In the genomic region with DNA sequence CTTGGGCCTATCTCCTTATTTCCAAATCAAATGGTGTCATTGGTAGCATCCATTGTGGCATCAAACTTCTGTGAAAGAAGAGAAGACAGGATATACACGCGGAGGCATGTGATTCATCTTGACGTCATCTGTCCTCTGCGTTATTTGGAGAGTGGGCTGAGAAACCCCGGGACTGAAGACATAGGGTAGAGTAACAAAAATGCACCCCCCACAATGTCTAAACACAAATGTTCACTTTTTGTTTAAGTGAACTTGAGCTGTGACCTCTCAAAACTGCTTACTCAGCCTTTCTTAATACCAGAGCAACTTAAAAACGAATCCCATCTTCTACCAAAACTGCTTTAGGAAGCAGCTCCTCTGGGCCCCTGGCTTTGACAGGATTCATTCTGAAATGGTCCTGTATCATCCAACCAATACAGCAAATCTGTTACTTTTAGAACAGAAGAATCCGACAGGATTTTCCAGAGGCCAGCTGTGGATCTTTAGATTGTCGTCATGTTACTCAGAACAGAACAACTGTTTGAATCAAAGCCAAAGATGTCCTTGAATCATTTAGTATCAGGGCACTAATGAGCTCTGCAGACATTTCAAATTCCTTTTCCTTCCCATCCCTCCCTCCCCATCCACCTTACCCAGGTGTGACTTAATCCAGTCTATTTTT, we compare ENCODE assay signal across 27 cellular contexts.
DNase-seq lines count a peak whose midpoint lies in the region; ATAC-seq and TF ChIP-seq lines count a peak whose summit lies in the region.
"Had no signal": no experiment of that assay in that cellular context is flagged by ENCODE, and none has a peak within 500 bp of the region (broad histone marks: within the 10 kb centered on the region; RNA-seq: fewer than 3 reads in every experiment).

No MANE protein-coding gene starts in this region.

- H3K79me2 ChIP-seq in Karpas-422 (ENCODE audit: low read length): no peaks in the 10 kb centered on the region

- no peaks in the 10 kb centered on the region for H4K20me1 ChIP-seq in Karpas-422 (ENCODE audit: insufficient read depth, low read depth, low read length)

- peak; percentile 74 for DNase-seq in Daoy (ENCODE audit: low read depth)
- peak; percentile 59 to 82 for DNase-seq in SJCRH30
- DNase-seq in fibroblast of gingiva (ENCODE audit: low read depth): peak; percentile 25
- DNase-seq in nephron progenitor cell: no peak
- no peak for DNase-seq in activated CD4-positive, alpha-beta T cell treated with anti-CD3 and anti-CD28 coated beads for 48 hours
- DNase-seq in Karpas-422: no peak
- DNase-seq in heart right ventricle: no peak
- DNase-seq in CD4-positive, alpha-beta memory T cell: no peak
- DNase-seq: activated CD8-positive, alpha-beta memory T cell treated with anti-CD3 and anti-CD28 coated beads for 24 hours; activated T-cell treated with anti-CD3 and anti-CD28 coated beads, Interleukin-2, amount 50 U/mL, for 72 hours; DMS79 treated with DMSO at 0.1 percent for 48 hours; dorsolateral prefrontal cortex; immature natural killer cell; KBM-7; lower lobe of right lung; natural killer cell; NCI-H1092; NCI-H526; SHP77 treated with DMSO at 0.1 percent for 48 hours; T-helper 17 cell; testis had no signal

- H3K27ac ChIP-seq in SJCRH30 (peak overlapping the region; percentile 75), Karpas-422 (ENCODE audit: low read length) (no peak overlapping the region), heart right ventricle (no peak overlapping the region)
- no peak overlapping the region for H3K27ac ChIP-seq in CD4-positive, alpha-beta memory T cell (ENCODE audit: low read depth, low read length)
- H3K27ac ChIP-seq: breast epithelium, dorsolateral prefrontal cortex, epithelial cell of prostate, HL-60, lower lobe of right lung, testis had no signal

- H3K27me3 ChIP-seq in SJCRH30: peaks cover 3% of the 10 kb centered on the region; the same call in 1 of the 2 replicates
- no peaks in the 10 kb centered on the region for H3K27me3 ChIP-seq in Karpas-422 (ENCODE audit: low read length)
- H3K27me3 ChIP-seq in heart right ventricle: no peaks in the 10 kb centered on the region
- H3K27me3 ChIP-seq in CD4-positive, alpha-beta memory T cell (ENCODE audit: insufficient read depth, low read length): no peaks in the 10 kb centered on the region
- H3K27me3 ChIP-seq: breast epithelium, dorsolateral prefrontal cortex, testis had no signal

- H3K4me3 Mint-ChIP-seq in nephron progenitor cell: no peak overlapping the region
- no peak overlapping the region for H3K4me3 Mint-ChIP-seq in CD4-positive, alpha-beta memory T cell
- H3K4me3 Mint-ChIP-seq: activated naive CD4-positive, alpha-beta T cell treated with anti-CD3 and anti-CD28 coated beads, Interleukin-2, amount 50 U/mL, for 24 hours; activated T-cell treated with anti-CD3 and anti-CD28 coated beads, Interleukin-2, amount 50 U/mL, for 72 hours; immature natural killer cell; natural killer cell; stimulated activated effector memory CD8-positive, alpha-beta T cell treated with anti-CD3 and anti-CD28 coated beads, Interleukin-12 subunit alpha, Interleukin-12 subunit beta, amount 100 ng/mL, for 72 hours; T-helper 17 cell had no signal

- TF ChIP-seq CTCF in nephron progenitor cell (IDR thresholded peaks at IDR 0.05) (no peak), heart right ventricle (IDR thresholded peaks at IDR 0.05) (no peak)

- ATAC-seq in heart right ventricle: no peak
- ATAC-seq: activated T-cell treated with anti-CD3 and anti-CD28 coated beads, Interleukin-2, amount 50 U/mL, for 72 hours; lower lobe of right lung; natural killer cell; stimulated activated effector memory CD8-positive, alpha-beta T cell treated with anti-CD3 and anti-CD28 coated beads, Interleukin-12 subunit alpha, Interleukin-12 subunit beta, amount 100 ng/mL, for 72 hours; T-helper 17 cell had no signal

- H3K9me3 ChIP-seq in SJCRH30 (replicated peaks): no peaks in the 10 kb centered on the region
- no peaks in the 10 kb centered on the region for H3K9me3 ChIP-seq in Karpas-422 (ENCODE audit: low read length)
- peaks cover 0 to 11% (median 0%) of the 10 kb centered on the region in 11 donors for H3K9me3 ChIP-seq in heart right ventricle
- H3K9me3 ChIP-seq in CD4-positive, alpha-beta memory T cell (ENCODE audit: control insufficient read depth in 1 of 2, low read length in 2 of 2): no peaks in the 10 kb centered on the region
- H3K9me3 ChIP-seq: lower lobe of right lung, testis had no signal

- POLR2A ChIA-PET in CD4-positive, alpha-beta memory T cell (lab: Charles Lee; ENCODE audit: partially characterized antibody): no interaction called here

- H3K9me3 Mint-ChIP-seq in nephron progenitor cell: no peaks in the 10 kb centered on the region
- H3K9me3 Mint-ChIP-seq in CD4-positive, alpha-beta memory T cell: peaks cover 0 to 18% (median 8%) of the 10 kb centered on the region in 8 donors
- H3K9me3 Mint-ChIP-seq: activated naive CD4-positive, alpha-beta T cell treated with anti-CD3 and anti-CD28 coated beads, Interleukin-2, amount 50 U/mL, for 24 hours; activated T-cell treated with anti-CD3 and anti-CD28 coated beads, Interleukin-2, amount 50 U/mL, for 72 hours; natural killer cell had no signal

- H3K4me1 Mint-ChIP-seq in nephron progenitor cell: peaks cover 13% of the 10 kb centered on the region
- no peaks in the 10 kb centered on the region for H3K4me1 Mint-ChIP-seq in CD4-positive, alpha-beta memory T cell
- H3K4me1 Mint-ChIP-seq: activated naive CD4-positive, alpha-beta T cell treated with anti-CD3 and anti-CD28 coated beads, Interleukin-2, amount 50 U/mL, for 24 hours; immature natural killer cell; natural killer cell; stimulated activated effector memory CD8-positive, alpha-beta T cell treated with anti-CD3 and anti-CD28 coated beads, Interleukin-12 subunit alpha, Interleukin-12 subunit beta, amount 100 ng/mL, for 72 hours; T-helper 17 cell had no signal

- H3K9ac ChIP-seq in Karpas-422 (ENCODE audit: low read length): no peak overlapping the region

- H3K36me3 ChIP-seq in SJCRH30 (no peaks in the 10 kb centered on the region), Karpas-422 (ENCODE audit: insufficient read depth, low read length) (no peaks in the 10 kb centered on the region), heart right ventricle (no peaks in the 10 kb centered on the region)
- H3K36me3 ChIP-seq in CD4-positive, alpha-beta memory T cell (ENCODE audit: insufficient read depth, low read length): no peaks in the 10 kb centered on the region
- H3K36me3 ChIP-seq: breast epithelium, lower lobe of right lung had no signal

- H2AFZ ChIP-seq in Karpas-422 (ENCODE audit: low read length): no peak overlapping the region

- H3K4me1 ChIP-seq in SJCRH30 (peaks cover 39% of the 10 kb centered on the region), Karpas-422 (ENCODE audit: low read length) (no peaks in the 10 kb centered on the region), heart right ventricle (no peaks in the 10 kb centered on the region)
- H3K4me1 ChIP-seq in CD4-positive, alpha-beta memory T cell (ENCODE audit: insufficient read depth, low read length): no peaks in the 10 kb centered on the region
- H3K4me1 ChIP-seq: breast epithelium, lower lobe of right lung, testis had no signal

- 56 to 57% methylated on average over 8 of the region's 8 CpGs for WGBS in heart right ventricle, 2 donors

- CTCF ChIA-PET in CD4-positive, alpha-beta memory T cell (lab: Charles Lee; ENCODE audit: partially characterized antibody): no interaction called here

- no peaks in the 10 kb centered on the region for H3K27me3 Mint-ChIP-seq in nephron progenitor cell (ENCODE audit: low read depth, poor library complexity)
- H3K27me3 Mint-ChIP-seq in CD4-positive, alpha-beta memory T cell: no peaks in the 10 kb centered on the region
- H3K27me3 Mint-ChIP-seq: activated naive CD4-positive, alpha-beta T cell treated with anti-CD3 and anti-CD28 coated beads, Interleukin-2, amount 50 U/mL, for 24 hours; progenitor cell of endocrine pancreas; T-helper 17 cell had no signal

- intact Hi-C loops in heart right ventricle (cut with DNase I): no loop called here
- intact Hi-C loops in CD4-positive, alpha-beta memory T cell (cut with micrococcal nuclease): no loop called here

- no peaks in the 10 kb centered on the region for H3K36me3 Mint-ChIP-seq in nephron progenitor cell (ENCODE audit: low read depth)
- no peaks in the 10 kb centered on the region for H3K36me3 Mint-ChIP-seq in CD4-positive, alpha-beta memory T cell
- H3K36me3 Mint-ChIP-seq: activated naive CD4-positive, alpha-beta T cell treated with anti-CD3 and anti-CD28 coated beads, Interleukin-2, amount 50 U/mL, for 24 hours; immature natural killer cell; natural killer cell; stimulated activated effector memory CD8-positive, alpha-beta T cell treated with anti-CD3 and anti-CD28 coated beads, Interleukin-12 subunit alpha, Interleukin-12 subunit beta, amount 100 ng/mL, for 72 hours had no signal

- peak overlapping the region; percentile 47 for H3K27ac Mint-ChIP-seq in nephron progenitor cell
- H3K27ac Mint-ChIP-seq in CD4-positive, alpha-beta memory T cell: no peak overlapping the region
- H3K27ac Mint-ChIP-seq: activated naive CD4-positive, alpha-beta T cell treated with anti-CD3 and anti-CD28 coated beads, Interleukin-2, amount 50 U/mL, for 24 hours; activated T-cell treated with anti-CD3 and anti-CD28 coated beads, Interleukin-2, amount 50 U/mL, for 72 hours; immature natural killer cell; natural killer cell; progenitor cell of endocrine pancreas; stimulated activated effector memory CD8-positive, alpha-beta T cell treated with anti-CD3 and anti-CD28 coated beads, Interleukin-12 subunit alpha, Interleukin-12 subunit beta, amount 100 ng/mL, for 72 hours; T-helper 17 cell had no signal

- no peaks in the 10 kb centered on the region for H3K9me2 ChIP-seq in Karpas-422 (replicated peaks; ENCODE audit: insufficient read depth, low read length)

- H3K4me3 ChIP-seq in SJCRH30 (no peak overlapping the region; the same call in 1 of the 2 replicates), Karpas-422 (ENCODE audit: low read length) (no peak overlapping the region), heart right ventricle (no peak overlapping the region)
- H3K4me3 ChIP-seq in CD4-positive, alpha-beta memory T cell (ENCODE audit: low read length in 2 of 2): no peak overlapping the region
- H3K4me3 ChIP-seq: breast epithelium, dorsolateral prefrontal cortex, lower lobe of right lung, testis had no signal

- H3K4me2 ChIP-seq in Karpas-422 (ENCODE audit: low read depth, low read length, poor library complexity, severe bottlenecking): no peak overlapping the region

Comparison
In these comparisons a context has a peak if more than half of its experiments do, and no peak if none do; other contexts are left out.
1. DNase-seq: peak in Daoy (single experiment), SJCRH30 (2 of 2) and fibroblast of gingiva (single experiment); none in nephron progenitor cell (single experiment), activated CD4-positive, alpha-beta T cell treated with anti-CD3 and anti-CD28 coated beads for 48 hours (single experiment), Karpas-422 (single experiment), heart right ventricle (0 of 2) and CD4-positive, alpha-beta memory T cell (0 of 5).